Comparison of ENCODE assay signal across 13 cellular contexts in the genomic region with DNA sequence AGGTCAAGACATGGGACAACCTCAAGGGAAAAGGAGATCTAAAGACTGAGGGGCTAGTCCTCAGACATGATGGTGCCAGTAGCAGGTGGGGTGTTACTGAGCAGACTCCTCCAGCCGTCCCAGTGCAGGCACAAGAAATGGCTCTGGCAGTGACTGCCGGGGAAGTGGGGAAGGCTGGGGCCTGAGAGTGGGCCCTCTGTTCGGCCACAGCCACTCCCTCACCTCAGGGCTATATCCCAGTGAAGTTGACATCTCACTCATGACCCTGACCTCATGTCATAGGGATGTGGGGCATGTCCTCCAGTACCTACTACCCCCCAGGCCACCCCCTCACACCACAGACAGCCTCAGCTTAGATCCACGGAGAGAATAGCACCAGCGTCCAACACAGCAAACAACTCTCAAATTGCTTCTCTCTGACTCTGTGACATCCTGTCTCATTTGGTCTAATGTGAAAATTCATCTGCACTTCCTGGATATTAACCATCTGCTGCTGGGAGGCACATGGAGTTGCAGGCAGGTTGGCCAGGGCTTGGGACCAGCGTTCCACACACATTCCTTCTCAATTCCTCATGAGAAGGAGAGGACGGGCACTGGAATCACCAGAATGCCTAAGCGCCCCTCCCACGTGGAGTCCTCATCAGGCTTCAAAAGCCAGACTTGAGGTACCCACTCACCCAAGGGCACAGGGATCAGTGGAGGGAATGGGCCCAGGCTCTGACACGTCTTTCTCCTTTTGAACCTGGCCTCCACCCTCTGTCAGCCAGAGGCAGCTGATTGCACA.
DNase-seq lines count a peak whose midpoint lies in the region; ATAC-seq, FAIRE-seq and TF ChIP-seq lines count a peak whose summit lies in the region.
"Had no signal": no experiment of that assay in that cellular context is flagged by ENCODE, and none has a peak within 500 bp of the region (broad histone marks: within the 10 kb centered on the region; RNA-seq: fewer than 3 reads in every experiment).

No MANE protein-coding gene starts in this region.

- H3K27me3 ChIP-seq in mammary epithelial cell (ENCODE audit: insufficient read depth, low read length) (no peaks in the 10 kb centered on the region), breast epithelium (peaks cover 0 to 20% of the 10 kb centered on the region in 2 donors), right lobe of liver (no peaks in the 10 kb centered on the region)

- BruUV-seq in mammary epithelial cell (replicated peaks; lab: Mats Ljungman, UMichigan) = no TSS peak

- H3K27ac ChIP-seq in mammary epithelial cell (ENCODE audit: insufficient read depth, low read depth, low read length) (no peak overlapping the region), breast epithelium (no peak overlapping the region), right lobe of liver (no peak overlapping the region)

- ATAC-seq in right lobe of liver = no peak

- CTCF ChIA-PET in mammary epithelial cell (lab: Charles Lee; ENCODE audit: low non-redundant PET) = no interaction called here

- TF ChIP-seq CTCF in mammary epithelial cell (conservative IDR thresholded peaks at IDR 0.05 in 1 of 2, IDR thresholded peaks at IDR 0.05 in 1 of 2; ENCODE audit: extremely low read depth in 1 of 2, insufficient read depth in 1 of 2, low read depth in 1 of 2, low read length in 2 of 2) (no peak), breast epithelium (IDR thresholded peaks at IDR 0.05) (no peak), right lobe of liver (IDR thresholded peaks at IDR 0.05) (no peak)

- H3K79me2 ChIP-seq in mammary epithelial cell (ENCODE audit: insufficient read depth, low read length) = no peaks in the 10 kb centered on the region

- H3K4me3 ChIP-seq in mammary epithelial cell (replicated peaks in 1 of 3; ENCODE audit: insufficient read depth in 1 of 3, low read depth in 2 of 3, low read length in 3 of 3) = no peak overlapping the region
- no peak overlapping the region for H3K4me3 ChIP-seq in breast epithelium
- H3K4me3 ChIP-seq in right lobe of liver = no peak overlapping the region

- FAIRE-seq in urothelium cell line (lab: Jason Lieb, UNC) = no peak

- no peaks in the 10 kb centered on the region for H3K36me3 ChIP-seq in mammary epithelial cell (ENCODE audit: insufficient read depth, low read length)
- H3K36me3 ChIP-seq in breast epithelium = no peaks in the 10 kb centered on the region
- no peaks in the 10 kb centered on the region for H3K36me3 ChIP-seq in right lobe of liver

- intact Hi-C loops in mammary epithelial cell (cut with micrococcal nuclease) = loop anchor here (10.0 kb wide), 1 partner anchor 681 kb away; no protein-coding TSS in a partner anchor
- intact Hi-C loops in breast epithelium (cut with DNase I; ENCODE audit: low total_unique reads) = no loop called here
- intact Hi-C loops in right lobe of liver (cut with DNase I) = no loop called here

- dilution Hi-C loops in mammary epithelial cell (cut with HindIII; ENCODE audit: low sequenced_read_pairs) = no loop called here

- no peak overlapping the region for H3K4me2 ChIP-seq in mammary epithelial cell (ENCODE audit: insufficient read depth, low read depth, low read length)

- H3K9ac ChIP-seq in mammary epithelial cell (ENCODE audit: insufficient read depth, low read length) = no peak overlapping the region

- no peaks in the 10 kb centered on the region for H3K9me3 ChIP-seq in mammary epithelial cell (replicated peaks; ENCODE audit: insufficient read depth, low read length)
- H3K9me3 ChIP-seq in breast epithelium = no peaks in the 10 kb centered on the region
- no peaks in the 10 kb centered on the region for H3K9me3 ChIP-seq in right lobe of liver

- TF ChIP-seq POLR2A in breast epithelium (IDR thresholded peaks at IDR 0.05) (no peak), right lobe of liver (IDR thresholded peaks at IDR 0.05) (no peak)

- no peaks in the 10 kb centered on the region for H4K20me1 ChIP-seq in mammary epithelial cell (ENCODE audit: insufficient read depth, low read length)

- no peak overlapping the region for H2AFZ ChIP-seq in mammary epithelial cell (ENCODE audit: low read depth, low read length)

- H3K4me1 ChIP-seq in mammary epithelial cell (ENCODE audit: insufficient read depth, low read length) (peaks cover 4% of the 10 kb centered on the region), breast epithelium (no peaks in the 10 kb centered on the region), right lobe of liver (no peaks in the 10 kb centered on the region)

- DNase-seq in mammary epithelial cell = peak; percentile 34
- DNase-seq in breast epithelium (ENCODE audit: low spot score in 2 of 2) = no peak
- peak; percentile 89 for DNase-seq in RPMI7951 (ENCODE audit: low read depth)
- DNase-seq in glomerular visceral epithelial cell (ENCODE audit: extremely low spot score) = peak; percentile 88
- peak; percentile 78 for DNase-seq in urothelium cell line (ENCODE audit: low spot score)
- DNase-seq in SW 1271 (lab: John Stamatoyannopoulos, UW) = no peak
- DNase-seq in GM19238 (ENCODE audit: insufficient read length, low spot score) = no peak
- no peak for DNase-seq in right lobe of liver
- DNase-seq: ACHN; activated CD4-positive, alpha-beta T cell treated with anti-CD3 and anti-CD28 coated beads, Interleukin-2, amount 50 U/mL, for 48 hours; activated effector memory CD4-positive, alpha-beta T cell treated with Interleukin-2 at 50 U/mL for 16 hours; natural killer cell; NCI-H1105 treated with DMSO at 0.1 percent for 48 hours had no signal

- in situ Hi-C loops in mammary epithelial cell (cut with MboI; ENCODE audit: low sequenced_read_pairs in 2 of 2) = loop anchor here in 1 of 2 donors (10.0 to 25.0 kb wide), 2 partner anchors 473 to 631 kb away; no protein-coding TSS in a partner anchor

- WGBS in mammary epithelial cell (ENCODE audit: low coverage, missing lambda C conversion rate) = 50% methylated on average over 8 of the region's 10 CpGs
- WGBS in right lobe of liver (ENCODE audit: insufficient coverage, low coverage, low lambda C conversion rate, missing lambda C conversion rate) = 85% methylated on average over 5 of the region's 10 CpGs

Comparison
In these comparisons a context has a peak if more than half of its experiments do, and no peak if none do; other contexts are left out.
1. DNase-seq: peak in mammary epithelial cell (single experiment), RPMI7951 (single experiment), glomerular visceral epithelial cell (single experiment) and urothelium cell line (single experiment); none in breast epithelium (0 of 2), SW 1271 (0 of 2), GM19238 (single experiment) and right lobe of liver (0 of 3).